In genomic region chr5:105407190-105407589, GRCh38 we compare ENCODE assay signal across 31 cellular contexts.
"Had no signal": no experiment of that assay in that cellular context is flagged by ENCODE, and none has a peak within 500 bp of the region (broad histone marks: within the 10 kb centered on the region; RNA-seq: fewer than 3 reads in every experiment).

No MANE protein-coding gene starts in this region.

- H3K27ac Mint-ChIP-seq: naive thymus-derived CD8-positive, alpha-beta T cell; natural killer cell treated with Interleukin-12 subunit alpha and Interleukin-12 subunit beta and Interleukin-15 and Interleukin-18, amount 100 ng/mL, for 72 hours; nephron progenitor cell; stimulated activated memory B cell treated with anti-CD40 and anti-IgM and Interleukin-4, amounts not matched to agents 10 μg/mL and 1 μg/mL and 100 μg/mL, for 72 hours; stimulated activated naive CD8-positive, alpha-beta T cell treated with anti-CD3 and anti-CD28 coated beads, Interleukin-15, amount 100 ng/mL, for 72 hours; type B pancreatic cell had no signal

- H3K4me2 ChIP-seq: smooth muscle cell had no signal

- H3K27me3 ChIP-seq: neutrophil, pancreas, right atrium auricular region, spleen, suprapubic skin, testis, tibial artery, transverse colon, upper lobe of right lung, uterus had no signal

- H3K9me3 Mint-ChIP-seq: nephron progenitor cell; neural crest cell; stimulated activated memory B cell treated with anti-CD40 and anti-IgM and Interleukin-4, amounts not matched to agents 10 μg/mL and 1 μg/mL and 100 μg/mL, for 72 hours; stimulated activated naive CD8-positive, alpha-beta T cell treated with anti-CD3 and anti-CD28 coated beads, Interleukin-15, amount 100 ng/mL, for 72 hours; type B pancreatic cell had no signal

- H3K27ac ChIP-seq: neutrophil, pancreas, prostate gland, right atrium auricular region, skin epidermis, spleen, suprapubic skin, testis, tibial artery, transverse colon, upper lobe of right lung, uterus had no signal

- H3K36me3 ChIP-seq: neutrophil, pancreas, prostate gland, right atrium auricular region, spleen, suprapubic skin, tibial artery, transverse colon, upper lobe of right lung, uterus had no signal

- H3K4me3 Mint-ChIP-seq: naive thymus-derived CD8-positive, alpha-beta T cell; natural killer cell treated with Interleukin-12 subunit alpha and Interleukin-12 subunit beta and Interleukin-15 and Interleukin-18, amount 100 ng/mL, for 72 hours; nephron progenitor cell; neural crest cell; stimulated activated memory B cell treated with anti-CD40 and anti-IgM and Interleukin-4, amounts not matched to agents 10 μg/mL and 1 μg/mL and 100 μg/mL, for 72 hours; stimulated activated naive CD8-positive, alpha-beta T cell treated with anti-CD3 and anti-CD28 coated beads, Interleukin-15, amount 100 ng/mL, for 72 hours; type B pancreatic cell had no signal

- H3K4me1 ChIP-seq: pancreas, prostate gland, right atrium auricular region, spleen, suprapubic skin, testis, tibial artery, transverse colon, upper lobe of right lung, uterus had no signal

- H3K36me3 Mint-ChIP-seq: naive thymus-derived CD8-positive, alpha-beta T cell; natural killer cell treated with Interleukin-12 subunit alpha and Interleukin-12 subunit beta and Interleukin-15 and Interleukin-18, amount 100 ng/mL, for 72 hours; stimulated activated memory B cell treated with anti-CD40 and anti-IgM and Interleukin-4, amounts not matched to agents 10 μg/mL and 1 μg/mL and 100 μg/mL, for 72 hours; type B pancreatic cell had no signal

- DNase-seq: naive thymus-derived CD8-positive, alpha-beta T cell; nephron progenitor cell; nucleus accumbens; pancreas; retina; spleen; stimulated activated CD4-positive, alpha-beta T cell treated with anti-CD3 and anti-CD28 coated beads, Interleukin-12 subunit alpha, Interleukin-12 subunit beta, amount 100 ng/mL, for 4 hours; stimulated activated CD4-positive, alpha-beta T cell treated with anti-CD3 and anti-CD28 coated beads, Interleukin-1b, Interleukin-23, amount 100 ng/mL, for 48 hours; stimulated activated CD4-positive, alpha-beta T cell treated with anti-CD3 and anti-CD28 coated beads, Interleukin-4, amount 100 ng/mL, for 1 hour; stimulated activated CD4-positive, alpha-beta T cell treated with anti-CD3 and anti-CD28 coated beads, Interleukin-4, amount 100 ng/mL, for 4 hours; stimulated activated CD8-positive, alpha-beta memory T cell treated with anti-CD3 and anti-CD28 coated beads, Interleukin-4, amount 100 ng/mL, for 48 hours; stimulated activated naive CD4-positive, alpha-beta T cell; stimulated activated naive CD8-positive, alpha-beta T cell treated with anti-CD3 and anti-CD28 coated beads, Interleukin-15, amount 100 ng/mL, for 72 hours; stimulated activated naive CD8-positive, alpha-beta T cell treated with anti-CD3 and anti-CD28 coated beads, Interleukin-15, Interleukin-2, amounts not matched to agents 100 U/mL and 50 U/mL, for 24 hours; substantia nigra; testis; tibial artery; transverse colon; upper lobe of right lung; uterus had no signal

- H3K9me3 ChIP-seq: neutrophil, pancreas, prostate gland, right atrium auricular region, spleen, suprapubic skin, testis, tibial artery, transverse colon, upper lobe of right lung, uterus had no signal

- ATAC-seq: naive thymus-derived CD8-positive, alpha-beta T cell; natural killer cell treated with Interleukin-12 subunit alpha and Interleukin-12 subunit beta and Interleukin-15 and Interleukin-18, amount 100 ng/mL, for 72 hours; pancreas; sciatic nerve; stimulated activated memory B cell treated with anti-CD40 and anti-IgM and Interleukin-4, amounts not matched to agents 10 μg/mL and 1 μg/mL and 100 μg/mL, for 72 hours; stimulated activated naive CD8-positive, alpha-beta T cell treated with anti-CD3 and anti-CD28 coated beads, Interleukin-15, amount 100 ng/mL, for 72 hours; stimulated activated naive CD8-positive, alpha-beta T cell treated with anti-CD3 and anti-CD28 coated beads, Interleukin-15, Interleukin-2, amounts not matched to agents 100 U/mL and 50 U/mL, for 24 hours; upper lobe of right lung had no signal

- H3K27me3 Mint-ChIP-seq: naive thymus-derived CD8-positive, alpha-beta T cell; natural killer cell treated with Interleukin-12 subunit alpha and Interleukin-12 subunit beta and Interleukin-15 and Interleukin-18, amount 100 ng/mL, for 72 hours; stimulated activated memory B cell treated with anti-CD40 and anti-IgM and Interleukin-4, amounts not matched to agents 10 μg/mL and 1 μg/mL and 100 μg/mL, for 72 hours; stimulated activated naive CD8-positive, alpha-beta T cell treated with anti-CD3 and anti-CD28 coated beads, Interleukin-15, amount 100 ng/mL, for 72 hours; type B pancreatic cell had no signal

- H3K4me3 ChIP-seq: pancreas, prostate gland, right atrium auricular region, skin epidermis, smooth muscle cell, spleen, suprapubic skin, testis, tibial artery, transverse colon, upper lobe of right lung, uterus had no signal

- H3K4me1 Mint-ChIP-seq: naive thymus-derived CD8-positive, alpha-beta T cell; nephron progenitor cell; neural crest cell; stimulated activated memory B cell treated with anti-CD40 and anti-IgM and Interleukin-4, amounts not matched to agents 10 μg/mL and 1 μg/mL and 100 μg/mL, for 72 hours; stimulated activated naive CD8-positive, alpha-beta T cell treated with anti-CD3 and anti-CD28 coated beads, Interleukin-15, amount 100 ng/mL, for 72 hours had no signal
